Comparison of ENCODE assay signal across 30 cellular contexts in the genomic region with DNA sequence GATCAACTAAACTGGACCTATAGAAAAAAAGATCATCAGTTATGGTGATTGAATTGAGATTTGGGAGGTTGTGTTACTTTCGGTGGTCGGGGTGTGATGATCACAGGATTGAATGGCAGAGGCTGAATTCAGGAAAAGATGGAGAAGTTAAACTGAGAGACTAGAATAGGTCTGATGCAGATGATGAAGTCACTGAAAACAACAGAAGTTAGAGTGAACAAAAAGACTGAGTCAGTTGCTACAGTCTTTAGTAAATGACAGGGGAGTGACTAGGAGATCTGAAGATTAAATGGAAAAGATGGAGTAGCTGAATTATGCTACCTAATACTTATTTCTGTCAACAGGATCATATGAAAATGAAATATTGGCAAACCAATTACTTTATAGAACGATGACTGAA.
"Had no signal": no experiment of that assay in that cellular context is flagged by ENCODE, and none has a peak within 500 bp of the region (broad histone marks: within the 10 kb centered on the region; RNA-seq: fewer than 3 reads in every experiment).

No MANE protein-coding gene starts in this region.

- H3K27ac ChIP-seq: left lung, lower lobe of right lung, ovary, right atrium auricular region, right lobe of liver, stomach, testis, thyroid gland, transverse colon, upper lobe of left lung, vagina had no signal

- FAIRE-seq: islet of Langerhans had no signal

- H3K4me3 Mint-ChIP-seq: immature natural killer cell; mesothelial cell of epicardium; naive thymus-derived CD4-positive, alpha-beta T cell; natural killer cell treated with Interleukin-12 subunit alpha and Interleukin-12 subunit beta and Interleukin-15 and Interleukin-18, amount 100 ng/mL, for 72 hours; stimulated activated naive B cell treated with anti-CD40 and anti-IgM and Interleukin-4, amounts not matched to agents 10 μg/mL and 1 μg/mL and 100 μg/mL, for 72 hours had no signal

- H3K9me3 Mint-ChIP-seq: naive thymus-derived CD4-positive, alpha-beta T cell; natural killer cell treated with Interleukin-12 subunit alpha and Interleukin-12 subunit beta and Interleukin-15 and Interleukin-18, amount 100 ng/mL, for 72 hours; stimulated activated naive B cell treated with anti-CD40 and anti-IgM and Interleukin-4, amounts not matched to agents 10 μg/mL and 1 μg/mL and 100 μg/mL, for 72 hours had no signal

- H3K36me3 Mint-ChIP-seq: immature natural killer cell; natural killer cell treated with Interleukin-12 subunit alpha and Interleukin-12 subunit beta and Interleukin-15 and Interleukin-18, amount 100 ng/mL, for 72 hours had no signal

- H3K4me2 ChIP-seq: smooth muscle cell had no signal

- H3K27me3 Mint-ChIP-seq: naive thymus-derived CD4-positive, alpha-beta T cell; natural killer cell treated with Interleukin-12 subunit alpha and Interleukin-12 subunit beta and Interleukin-15 and Interleukin-18, amount 100 ng/mL, for 72 hours; progenitor cell of endocrine pancreas; stimulated activated naive B cell treated with anti-CD40 and anti-IgM and Interleukin-4, amounts not matched to agents 10 μg/mL and 1 μg/mL and 100 μg/mL, for 72 hours had no signal

- ATAC-seq: left colon; left lung; lower lobe of right lung; mucosa of descending colon; naive thymus-derived CD4-positive, alpha-beta T cell; natural killer cell treated with Interleukin-12 subunit alpha and Interleukin-12 subunit beta and Interleukin-15 and Interleukin-18, amount 100 ng/mL, for 72 hours; right lobe of liver; stimulated activated naive B cell treated with anti-CD40 and anti-IgM and Interleukin-4, amounts not matched to agents 10 μg/mL and 1 μg/mL and 100 μg/mL, for 72 hours; stimulated activated naive CD8-positive, alpha-beta T cell treated with anti-CD3 and anti-CD28 coated beads, Interleukin-15, Interleukin-2, amounts not matched to agents 100 U/mL and 50 U/mL, for 24 hours had no signal

- H3K4me3 ChIP-seq: left lung, lower lobe of right lung, mucosa of descending colon, ovary, right atrium auricular region, right lobe of liver, smooth muscle cell, stomach, testis, thyroid gland, transverse colon, upper lobe of left lung, vagina had no signal

- H3K9me3 ChIP-seq: left lung, lower lobe of right lung, mucosa of descending colon, ovary, right atrium auricular region, right lobe of liver, stomach, testis, thyroid gland, transverse colon, upper lobe of left lung, vagina had no signal

- H3K4me1 Mint-ChIP-seq: immature natural killer cell had no signal

- H3K27me3 ChIP-seq: ovary, right atrium auricular region, right lobe of liver, stomach, testis, thyroid gland, transverse colon, upper lobe of left lung, vagina had no signal

- H3K36me3 ChIP-seq: left lung, lower lobe of right lung, ovary, right atrium auricular region, right lobe of liver, stomach, thyroid gland, transverse colon, upper lobe of left lung, vagina had no signal

- H3K4me1 ChIP-seq: left lung, lower lobe of right lung, right atrium auricular region, right lobe of liver, stomach, testis, thyroid gland, transverse colon, upper lobe of left lung, vagina had no signal

- DNase-seq: hypothalamus; immature natural killer cell; kidney; left colon; left lung; lower lobe of right lung; mammary epithelial cell; mesendoderm; mucosa of descending colon; naive thymus-derived CD4-positive, alpha-beta T cell; ovary; right lobe of liver; stimulated activated CD4-positive, alpha-beta T cell treated with anti-CD3 and anti-CD28 coated beads, Interleukin-1b, Interleukin-23, amount 100 ng/mL, for 48 hours; stimulated activated CD4-positive, alpha-beta T cell treated with anti-CD3 and anti-CD28 coated beads, Interleukin-2, amount 100 ng/mL, for 48 hours; stimulated activated CD4-positive, alpha-beta T cell treated with anti-CD3 and anti-CD28 coated beads, Interleukin-4, amount 100 ng/mL, for 4 hours; stimulated activated CD8-positive, alpha-beta memory T cell treated with anti-CD3 and anti-CD28 coated beads, Interleukin-4, amount 100 ng/mL, for 48 hours; stimulated activated naive B cell treated with anti-CD40 and anti-IgM and Interleukin-4, amounts not matched to agents 10 μg/mL and 1 μg/mL and 100 μg/mL, for 72 hours; stimulated activated naive CD8-positive, alpha-beta T cell treated with anti-CD3 and anti-CD28 coated beads, Interleukin-15, Interleukin-2, amounts not matched to agents 100 U/mL and 50 U/mL, for 24 hours; stomach; testis; thyroid gland; transverse colon; upper lobe of left lung had no signal

- H3K27ac Mint-ChIP-seq: immature natural killer cell; mesothelial cell of epicardium; naive thymus-derived CD4-positive, alpha-beta T cell; natural killer cell treated with Interleukin-12 subunit alpha and Interleukin-12 subunit beta and Interleukin-15 and Interleukin-18, amount 100 ng/mL, for 72 hours; progenitor cell of endocrine pancreas; stimulated activated naive B cell treated with anti-CD40 and anti-IgM and Interleukin-4, amounts not matched to agents 10 μg/mL and 1 μg/mL and 100 μg/mL, for 72 hours had no signal
